ENCODE assay signal across 16 cellular contexts in genomic region chr5:1330146-1330846, GRCh38. TPM values are rescaled to one million over a fixed set of nuclear protein-coding genes. Genes with fewer than 3 reads are reported as not detected.
A peak's percentile ranks its signal among the peaks of the same experiment; 100 is the strongest.
DNase-seq lines count a peak whose midpoint lies in the region; ATAC-seq, FAIRE-seq and TF ChIP-seq lines count a peak whose summit lies in the region.
"Had no signal": no experiment of that assay in that cellular context is flagged by ENCODE, and none has a peak within 500 bp of the region (broad histone marks: within the 10 kb centered on the region; RNA-seq: fewer than 3 reads in every experiment).

No MANE protein-coding gene starts in this region.

- H3K4me1 Mint-ChIP-seq in CD14-positive monocyte = no peaks in the 10 kb centered on the region
- H3K4me1 Mint-ChIP-seq: neural crest cell had no signal

- H3K27ac Mint-ChIP-seq in CD14-positive monocyte = peak overlapping the region in 2 of 7 donors; percentile 22 to 61

- FAIRE-seq in GM19239 (lab: Jason Lieb, UNC) = no peak
- FAIRE-seq: endothelial cell of umbilical vein had no signal

- no peak for TF ChIP-seq POLR2A in GM18505 (IDR thresholded peaks at IDR 0.05; ENCODE audit: borderline replicate concordance, extremely low read depth, insufficient read depth, insufficient read length)

- DNase-seq in CD14-positive monocyte (ENCODE audit: low spot score) (peak; percentile 26), RWPE1 (ENCODE audit: low spot score) (peak; percentile 95), head of caudate nucleus (peak in 38 of 42 donors; percentile 33 to 85 (median 59)), pons (ENCODE audit: low spot score) (peak; percentile 88), GM19239 (ENCODE audit: insufficient read length, low spot score) (no peak), DMS53 treated with DMSO at 0.1 percent for 48 hours (lab: John Stamatoyannopoulos, UW; ENCODE audit: unreplicated experiment) (no peak), DMS 273 treated with DMSO at 0.1 percent for 48 hours (lab: John Stamatoyannopoulos, UW) (no peak)
- DNase-seq: H7, NCI-H1105 treated with DMSO at 0.1 percent for 48 hours, NCI-H446 treated with DMSO at 0.1 percent for 48 hours had no signal

- H3K4me3 Mint-ChIP-seq in CD14-positive monocyte = no peak overlapping the region
- H3K4me3 Mint-ChIP-seq: neural crest cell; stimulated activated effector memory CD8-positive, alpha-beta T cell treated with anti-CD3 and anti-CD28 coated beads, Interleukin-12 subunit alpha, Interleukin-12 subunit beta, amount 100 ng/mL, for 72 hours had no signal

- peaks cover 70 to 74% of the 10 kb centered on the region in 2 donors for H3K36me3 Mint-ChIP-seq in CD14-positive monocyte

- no peaks in the 10 kb centered on the region for H3K9me3 Mint-ChIP-seq in CD14-positive monocyte
- H3K9me3 Mint-ChIP-seq: stimulated activated effector memory CD8-positive, alpha-beta T cell treated with anti-CD3 and anti-CD28 coated beads, Interleukin-12 subunit alpha, Interleukin-12 subunit beta, amount 100 ng/mL, for 72 hours had no signal

- POLR2A ChIA-PET in RWPE1 (lab: Yijun Ruan, JAX; ENCODE audit: low non-redundant PET) = interaction anchor here (0.9 kb wide), 1 partner anchor 15 kb away, joined by 7 read pairs; no protein-coding TSS in a partner anchor

- ATAC-seq in GM18505 (IDR thresholded peaks at IDR 0.05; ENCODE audit: unreplicated experiment) = no peak

- TF ChIP-seq CTCF in CD14-positive monocyte (IDR thresholded peaks at IDR 0.05) = no peak
- TF ChIP-seq CTCF in RWPE1 (conservative IDR thresholded peaks at IDR 0.05; ENCODE audit: low read depth) = no peak

- peak overlapping the region; percentile 100 for H3K27ac ChIP-seq in RWPE1
- H3K27ac ChIP-seq: SJSA1, VCaP had no signal

- intact Hi-C loops in CD14-positive monocyte (cut with micrococcal nuclease) (no loop called here), head of caudate nucleus (cut with DNase I) (no loop called here)

- no peaks in the 10 kb centered on the region for H3K27me3 Mint-ChIP-seq in CD14-positive monocyte (ENCODE audit: low read depth in 3 of 3)

- CTCF ChIA-PET in RWPE1 (lab: Yijun Ruan, JAX) = no interaction called here

RNA-seq across cellular contexts. Expression of gene CLPTM1L, which starts 14.6 kb away (rescaled TPM):
- 10 to 100 TPM; 14.1 to 35.0 TPM for polyA plus RNA-seq in CD14-positive monocyte

RNA-seq across cellular contexts. Expression of gene TERT, which starts 35.4 kb away (rescaled TPM):
- not detected for polyA plus RNA-seq in CD14-positive monocyte

Comparison
In these comparisons a context has a peak if more than half of its experiments do, and no peak if none do; other contexts are left out.
1. DNase-seq: peak in CD14-positive monocyte (single experiment), RWPE1 (single experiment), head of caudate nucleus (38 of 42) and pons (single experiment); none in GM19239 (single experiment), DMS53 treated with DMSO at 0.1 percent for 48 hours (single experiment) and DMS 273 treated with DMSO at 0.1 percent for 48 hours (single experiment).